Comparison of ENCODE assay signal across 19 cellular contexts in genomic region chr5:168238422-168238821, GRCh38. TPM values are rescaled to one million over a fixed set of nuclear protein-coding genes. Genes with fewer than 3 reads are reported as not detected.
DNase-seq lines count a peak whose midpoint lies in the region; ATAC-seq, FAIRE-seq and TF ChIP-seq lines count a peak whose summit lies in the region.
"Had no signal": no experiment of that assay in that cellular context is flagged by ENCODE, and none has a peak within 500 bp of the region (broad histone marks: within the 10 kb centered on the region; RNA-seq: fewer than 3 reads in every experiment).

No MANE protein-coding gene starts in this region.

- peak; percentile 65 for DNase-seq in ELF-1 (ENCODE audit: low read depth, low spot score)
- peak; percentile 65 for DNase-seq in RPMI7951 (ENCODE audit: low read depth)
- peak; percentile 88 for DNase-seq in foreskin melanocyte
- DNase-seq in HK-2 (ENCODE audit: unreplicated experiment), result no peak
- no peak for DNase-seq in NCI-H1048 (lab: John Stamatoyannopoulos, UW)
- no peak for DNase-seq in GM12892 (ENCODE audit: insufficient read length)
- DNase-seq: ACHN, DND-41, H7, Kasumi-1, MG63, NCI-H1092, NCI-H1436 treated with DMSO at 0.1 percent for 48 hours, NCI-H2029 treated with DMSO at 0.1 percent for 48 hours, NCI-H2171, NCI-H526 treated with DMSO at 0.1 percent for 48 hours, Peyer's patch had no signal

- TF ChIP-seq POLR2A in GM12892 (IDR thresholded peaks at IDR 0.05; ENCODE audit: low read depth, low read length), result no peak

- FAIRE-seq in GM12892 (lab: Jason Lieb, UNC), result no peak

- no peak for ATAC-seq in HG03469 (IDR thresholded peaks at IDR 0.05; ENCODE audit: unreplicated experiment)
- ATAC-seq: Right ventricle myocardium inferior had no signal

RNA-seq across cellular contexts. Expression of gene WWC1, which starts 53.0 kb away (rescaled TPM):
- 0.10 and 0.24 TPM in 2 replicates for total RNA-seq in RPMI7951 (2014; rRNA removed; shearing (Covaris generic))
- polyA plus RNA-seq in GM12892 (2012; ENCODE audit: missing spikeins), result 4.9 TPM

Comparison
In these comparisons a context has a peak if more than half of its experiments do, and no peak if none do; other contexts are left out.
1. DNase-seq: peak in ELF-1 (single experiment), RPMI7951 (single experiment) and foreskin melanocyte (single experiment); none in HK-2 (single experiment), NCI-H1048 (single experiment) and GM12892 (single experiment).